In genomic region chr5:133480866-133481265, GRCh38 we compare ENCODE assay signal across 31 cellular contexts.
"Had no signal": no experiment of that assay in that cellular context is flagged by ENCODE, and none has a peak within 500 bp of the region (broad histone marks: within the 10 kb centered on the region; RNA-seq: fewer than 3 reads in every experiment).

No MANE protein-coding gene starts in this region.

- H3K27ac ChIP-seq: WERI-Rb-1 had no signal

- H3K36me3 ChIP-seq: WERI-Rb-1 had no signal

- DNase-seq: activated CD4-positive, alpha-beta memory T cell treated with anti-CD3 and anti-CD28 coated beads, Interleukin-2, amount 10 ng/mL, durations not matched to agents 7 days and 5 days; activated CD4-positive, alpha-beta T cell treated with anti-CD3 and anti-CD28 coated beads for 1 hour; activated CD4-positive, alpha-beta T cell treated with anti-CD3 and anti-CD28 coated beads for 48 hours; activated CD4-positive, CD25-positive, alpha-beta regulatory T cell; activated gamma-delta T cell treated with Interleukin-2 at 50 U/mL for 16 hours; activated naive CD4-positive, alpha-beta T cell treated with anti-CD3 and anti-CD28 coated beads for 36 hours; activated T-cell treated with anti-CD3 and anti-CD28 coated beads, Interleukin-2, amount 50 U/mL, for 24 hours; anterior cingulate cortex; central memory CD4-positive, alpha-beta T cell; IMR-90; Karpas-422; KBM-7; NCI-H1048; NCI-H1105 treated with DMSO at 0.1 percent for 48 hours; NCI-H1436; NCI-H1694; NCI-H1930; NCI-H2107; NCI-H2171; NCI-H510A; NCI-H526; NCI-H748 treated with DMSO at 0.1 percent for 48 hours; NK-92 treated with Interleukin-12 subunit alpha and Interleukin-12 subunit beta, amount 100 ng/mL, for 24 hours; PC-3; Right ventricle myocardium superior; SW 1271; T-helper 1 cell; T-helper 2 cell; T-helper 9 cell; WERI-Rb-1 had no signal

- ATAC-seq: activated naive CD4-positive, alpha-beta T cell treated with anti-CD3 and anti-CD28 coated beads, Interleukin-2, amount 50 U/mL, for 72 hours; PC-3 had no signal
